In genomic region chr10:79599644-79600043, GRCh38 we compare ENCODE assay signal across 5 cellular contexts. TPM values are rescaled to one million over a fixed set of nuclear protein-coding genes. Genes with fewer than 3 reads are reported as not detected.
"Had no signal": no experiment of that assay in that cellular context is flagged by ENCODE, and none has a peak within 500 bp of the region (broad histone marks: within the 10 kb centered on the region; RNA-seq: fewer than 3 reads in every experiment).

No MANE protein-coding gene starts in this region.

RNA-seq across cellular contexts. Expression of gene SFTPA1, which starts 11.1 kb away (rescaled TPM):
- total RNA-seq: M059J, PC-3, Peyer's patch, SJSA1 had no signal
- polyA plus RNA-seq: SK-N-SH had no signal

RNA-seq across cellular contexts. Expression of gene SFTPA2, which starts 39.4 kb away (rescaled TPM):
- total RNA-seq: M059J, PC-3, Peyer's patch, SJSA1 had no signal
- polyA plus RNA-seq: SK-N-SH had no signal
